ENCODE assay signal across 9 cellular contexts in the genomic region with DNA sequence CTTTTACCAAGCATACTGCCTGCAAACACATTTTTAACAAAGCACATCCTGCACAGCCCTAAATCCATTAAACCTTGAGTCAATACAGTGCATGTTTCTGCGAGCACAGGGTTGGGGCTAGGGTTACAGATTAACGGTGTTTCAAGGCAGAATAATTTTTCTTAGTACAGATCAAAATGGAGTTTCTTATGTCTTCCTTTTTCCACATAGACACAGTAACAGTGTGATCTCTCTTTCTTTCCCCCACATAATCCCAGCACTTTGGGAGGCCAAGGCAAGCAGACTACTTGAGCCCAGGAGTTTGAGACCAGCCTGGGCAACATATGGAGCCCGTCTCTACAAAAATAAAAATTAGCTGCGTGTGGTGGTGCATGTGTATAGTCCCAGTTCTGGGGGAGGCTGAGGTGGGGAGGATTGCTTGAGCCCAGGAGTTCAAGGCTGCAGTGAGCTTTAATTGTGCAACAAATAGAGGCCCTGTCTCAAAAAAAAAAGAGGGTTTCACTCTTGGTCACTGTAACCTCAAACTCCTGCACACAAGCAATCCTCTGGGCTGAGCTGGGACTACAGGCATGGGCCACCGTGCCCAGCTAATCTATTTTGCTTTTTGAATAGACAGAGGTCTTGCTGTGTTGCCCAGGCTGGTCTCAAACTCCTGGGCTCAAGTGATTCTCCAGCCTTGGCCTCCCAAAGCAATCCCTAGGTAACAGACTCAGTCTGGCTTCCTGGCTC. TPM values are rescaled to one million over a fixed set of nuclear protein-coding genes. Genes with fewer than 3 reads are reported as not detected.
DNase-seq lines count a peak whose midpoint lies in the region; ATAC-seq lines count a peak whose summit lies in the region.
"Had no signal": no experiment of that assay in that cellular context is flagged by ENCODE, and none has a peak within 500 bp of the region (broad histone marks: within the 10 kb centered on the region; RNA-seq: fewer than 3 reads in every experiment).

No MANE protein-coding gene starts in this region.

- H3K4me3 Mint-ChIP-seq in activated CD8-positive, alpha-beta memory T cell treated with anti-CD3 and anti-CD28 coated beads, Interleukin-2, amount 10 ng/mL, durations not matched to agents 7 days and 5 days = no peak overlapping the region
- H3K4me3 Mint-ChIP-seq in T-helper 17 cell = no peak overlapping the region

- peak; percentile 51 for DNase-seq in activated CD8-positive, alpha-beta memory T cell treated with anti-CD3 and anti-CD28 coated beads, Interleukin-2, amount 10 ng/mL, durations not matched to agents 7 days and 5 days
- no peak for DNase-seq in activated CD8-positive, alpha-beta memory T cell treated with anti-CD3 and anti-CD28 coated beads, Interleukin-2, amount 50 U/mL, for 48 hours
- no peak for DNase-seq in T-helper 17 cell
- DNase-seq in posterior vena cava (ENCODE audit: low spot score) = peak; percentile 24
- DNase-seq in SJCRH30 = no peak
- no peak for DNase-seq in NOMO-1 (lab: John Stamatoyannopoulos, UW; ENCODE audit: unreplicated experiment in 2 of 2)
- DNase-seq: activated T-cell treated with anti-CD3 and anti-CD28 coated beads for 4 hours, retina had no signal

- H3K27ac ChIP-seq in SJCRH30 = no peak overlapping the region

- H3K4me1 Mint-ChIP-seq in activated CD8-positive, alpha-beta memory T cell treated with anti-CD3 and anti-CD28 coated beads, Interleukin-2, amount 10 ng/mL, durations not matched to agents 7 days and 5 days = peaks cover 59% of the 10 kb centered on the region
- H3K4me1 Mint-ChIP-seq in T-helper 17 cell = peaks cover 17% of the 10 kb centered on the region

- ATAC-seq in activated CD8-positive, alpha-beta memory T cell treated with anti-CD3 and anti-CD28 coated beads, Interleukin-2, amount 10 ng/mL, durations not matched to agents 7 days and 5 days = peak; percentile 41
- no peak for ATAC-seq in T-helper 17 cell

- peaks cover under 1% of the 10 kb centered on the region for H3K27me3 Mint-ChIP-seq in activated CD8-positive, alpha-beta memory T cell treated with anti-CD3 and anti-CD28 coated beads, Interleukin-2, amount 10 ng/mL, durations not matched to agents 7 days and 5 days
- no peaks in the 10 kb centered on the region for H3K27me3 Mint-ChIP-seq in T-helper 17 cell

- no peaks in the 10 kb centered on the region for H3K9me3 Mint-ChIP-seq in activated CD8-positive, alpha-beta memory T cell treated with anti-CD3 and anti-CD28 coated beads, Interleukin-2, amount 10 ng/mL, durations not matched to agents 7 days and 5 days (ENCODE audit: low read depth)

- H3K36me3 Mint-ChIP-seq in activated CD8-positive, alpha-beta memory T cell treated with anti-CD3 and anti-CD28 coated beads, Interleukin-2, amount 10 ng/mL, durations not matched to agents 7 days and 5 days = peaks cover 6% of the 10 kb centered on the region
- no peaks in the 10 kb centered on the region for H3K36me3 Mint-ChIP-seq in T-helper 17 cell (ENCODE audit: low read depth)

- H3K9me3 ChIP-seq in T-helper 17 cell (ENCODE audit: control insufficient read depth, low read length, poor library complexity, severe bottlenecking) = no peaks in the 10 kb centered on the region
- H3K9me3 ChIP-seq in SJCRH30 (replicated peaks) = no peaks in the 10 kb centered on the region

- intact Hi-C loops in posterior vena cava (cut with DNase I) = loop anchor here (5.0 to 10.0 kb wide), 2 partner anchors 74 to 76 kb away; partner anchors contain the start of gene TMEM179B (in 2 of the 2)

- CTCF ChIA-PET in activated CD8-positive, alpha-beta memory T cell treated with anti-CD3 and anti-CD28 coated beads, Interleukin-2, amount 10 ng/mL, durations not matched to agents 7 days and 5 days (lab: Charles Lee) = interaction anchor here (0.8 to 4.1 kb wide), 19 partner anchors 9 to 436 kb away, joined by 3 to 74 read pairs (median 4); partner anchors contain the start of genes C11orf98, CSKMT, HNRNPUL2 and LBHD1

- H3K27me3 ChIP-seq in SJCRH30 = no peaks in the 10 kb centered on the region

- H3K4me3 ChIP-seq in SJCRH30 = no peak overlapping the region

- peaks cover 4% of the 10 kb centered on the region; the same call in 1 of the 2 replicates for H3K36me3 ChIP-seq in SJCRH30

- peak overlapping the region; percentile 83 for H3K27ac Mint-ChIP-seq in activated CD8-positive, alpha-beta memory T cell treated with anti-CD3 and anti-CD28 coated beads, Interleukin-2, amount 10 ng/mL, durations not matched to agents 7 days and 5 days
- H3K27ac Mint-ChIP-seq in T-helper 17 cell = peak overlapping the region; percentile 37

- peaks cover 2% of the 10 kb centered on the region; the same call in 1 of the 2 replicates for H3K4me1 ChIP-seq in SJCRH30

RNA-seq across cellular contexts. Expression of gene SLC3A2, which starts 19.7 kb away (rescaled TPM):
- 100 to 1,000 TPM; 213 to 259 TPM for total RNA-seq in activated CD8-positive, alpha-beta memory T cell treated with anti-CD3 and anti-CD28 coated beads, Interleukin-2, amount 10 ng/mL, durations not matched to agents 7 days and 5 days
- total RNA-seq in T-helper 17 cell (100 to 1,000 TPM; 233 to 240 TPM), posterior vena cava (100 to 1,000 TPM in 1 of 2 donors, 10 to 100 TPM in 1; 89.4 to 114 TPM)
- 106 and 109 TPM in 2 replicates for total RNA-seq in SJCRH30 (2014; rRNA removed; shearing (Covaris generic))

RNA-seq across cellular contexts. Expression of gene WDR74, which starts 21.6 kb away (rescaled TPM):
- total RNA-seq in activated CD8-positive, alpha-beta memory T cell treated with anti-CD3 and anti-CD28 coated beads, Interleukin-2, amount 10 ng/mL, durations not matched to agents 7 days and 5 days = 10 to 100 TPM; 82.9 to 83.9 TPM
- total RNA-seq in T-helper 17 cell (100 to 1,000 TPM; 146 to 163 TPM), posterior vena cava (10 to 100 TPM; 38.5 to 45.6 TPM)
- 46.7 and 50.4 TPM in 2 replicates for total RNA-seq in SJCRH30 (2014; rRNA removed; shearing (Covaris generic))

RNA-seq across cellular contexts. Expression of gene TEX54, which starts 28.4 kb away (rescaled TPM):
- not detected for total RNA-seq in activated CD8-positive, alpha-beta memory T cell treated with anti-CD3 and anti-CD28 coated beads, Interleukin-2, amount 10 ng/mL, durations not matched to agents 7 days and 5 days
- total RNA-seq in T-helper 17 cell = not detected
- not detected for total RNA-seq in posterior vena cava
- not detected in 2 replicates for total RNA-seq in SJCRH30 (2014; rRNA removed; shearing (Covaris generic))
- total RNA-seq: liver had no signal

RNA-seq across cellular contexts. Expression of gene STX5, which starts 29.1 kb away (rescaled TPM):
- 10 to 100 TPM; 30.8 to 38.4 TPM for total RNA-seq in activated CD8-positive, alpha-beta memory T cell treated with anti-CD3 and anti-CD28 coated beads, Interleukin-2, amount 10 ng/mL, durations not matched to agents 7 days and 5 days
- total RNA-seq in T-helper 17 cell = 100 to 1,000 TPM; 103 to 119 TPM
- total RNA-seq in posterior vena cava = 10 to 100 TPM; 32.8 to 34.0 TPM
- 22.7 and 27.5 TPM in 2 replicates for total RNA-seq in SJCRH30 (2014; rRNA removed; shearing (Covaris generic))

RNA-seq across cellular contexts. Expression of gene NXF1, which starts 55.8 kb away (rescaled TPM):
- total RNA-seq in activated CD8-positive, alpha-beta memory T cell treated with anti-CD3 and anti-CD28 coated beads, Interleukin-2, amount 10 ng/mL, durations not matched to agents 7 days and 5 days = 100 to 1,000 TPM in 1 of 2 experiments, 10 to 100 TPM in 1; 93.6 to 120 TPM
- total RNA-seq in T-helper 17 cell (100 to 1,000 TPM; 271 to 305 TPM), posterior vena cava (10 to 100 TPM; 53.0 to 58.1 TPM)
- 56.4 and 59.3 TPM in 2 replicates for total RNA-seq in SJCRH30 (2014; rRNA removed; shearing (Covaris generic))

Comparison
In these comparisons a context has a peak if more than half of its experiments do, and no peak if none do; other contexts are left out.
1. DNase-seq: peak in activated CD8-positive, alpha-beta memory T cell treated with anti-CD3 and anti-CD28 coated beads, Interleukin-2, amount 10 ng/mL, durations not matched to agents 7 days and 5 days (single experiment) and posterior vena cava (single experiment); none in activated CD8-positive, alpha-beta memory T cell treated with anti-CD3 and anti-CD28 coated beads, Interleukin-2, amount 50 U/mL, for 48 hours (single experiment), T-helper 17 cell (0 of 3), SJCRH30 (0 of 2) and NOMO-1 (0 of 2).